ENCODE assay signal across 23 cellular contexts in genomic region chr2:81225756-81226155, GRCh38.
"Had no signal": no experiment of that assay in that cellular context is flagged by ENCODE, and none has a peak within 500 bp of the region (broad histone marks: within the 10 kb centered on the region; RNA-seq: fewer than 3 reads in every experiment).

No MANE protein-coding gene starts in this region.

- H3K27me3 ChIP-seq: colonic mucosa, esophagus squamous epithelium, gastrocnemius medialis, heart right ventricle, left lung had no signal

- H3K4me3 Mint-ChIP-seq: dendritic cell treated with granulocyte-macrophage colony-stimulating factor and Interleukin-4, amounts not matched to agents 40 ng/mL and 50 ng/mL, for 4 days; mesothelial cell of epicardium; naive B cell had no signal

- H3K4me1 Mint-ChIP-seq: mesothelial cell of epicardium, naive B cell had no signal

- FAIRE-seq: endothelial cell of umbilical vein, islet of Langerhans, keratinocyte had no signal

- H3K27ac ChIP-seq: colonic mucosa, esophagus squamous epithelium, gastrocnemius medialis, heart right ventricle, left lung, lower lobe of right lung had no signal

- H3K4me1 ChIP-seq: colonic mucosa, esophagus squamous epithelium, gastrocnemius medialis, heart right ventricle, left lung, lower lobe of right lung had no signal

- ATAC-seq: gastrocnemius medialis, heart right ventricle, left cardiac atrium, left lung, left ventricle myocardium superior, lower lobe of right lung, mucosa of descending colon had no signal

- H3K27me3 Mint-ChIP-seq: dendritic cell treated with granulocyte-macrophage colony-stimulating factor and Interleukin-4, amounts not matched to agents 40 ng/mL and 50 ng/mL, for 4 days; naive B cell had no signal

- H3K36me3 ChIP-seq: colonic mucosa, esophagus squamous epithelium, gastrocnemius medialis, heart right ventricle, left lung, lower lobe of right lung had no signal

- DNase-seq: colonic mucosa; cortex of kidney; effector CD8-positive, alpha-beta T cell; esophagus squamous epithelium; foreskin fibroblast; foreskin melanocyte; gastrocnemius medialis; glutamatergic neuron; head of caudate nucleus; heart right ventricle; hippocampal formation; left cardiac atrium; left lung; left ventricle myocardium superior; lower lobe of right lung; mesenchymal stem cell; mucosa of descending colon; naive B cell had no signal

- H3K36me3 Mint-ChIP-seq: mesothelial cell of epicardium, naive B cell had no signal

- H3K4me3 ChIP-seq: colonic mucosa, esophagus squamous epithelium, gastrocnemius medialis, heart right ventricle, left lung, lower lobe of right lung, mucosa of descending colon had no signal

- H3K27ac Mint-ChIP-seq: dendritic cell treated with granulocyte-macrophage colony-stimulating factor and Interleukin-4, amounts not matched to agents 40 ng/mL and 50 ng/mL, for 4 days; mesothelial cell of epicardium; naive B cell had no signal

- H3K9me3 ChIP-seq: colonic mucosa, esophagus squamous epithelium, gastrocnemius medialis, lower lobe of right lung, mucosa of descending colon had no signal
